In the genomic region with DNA sequence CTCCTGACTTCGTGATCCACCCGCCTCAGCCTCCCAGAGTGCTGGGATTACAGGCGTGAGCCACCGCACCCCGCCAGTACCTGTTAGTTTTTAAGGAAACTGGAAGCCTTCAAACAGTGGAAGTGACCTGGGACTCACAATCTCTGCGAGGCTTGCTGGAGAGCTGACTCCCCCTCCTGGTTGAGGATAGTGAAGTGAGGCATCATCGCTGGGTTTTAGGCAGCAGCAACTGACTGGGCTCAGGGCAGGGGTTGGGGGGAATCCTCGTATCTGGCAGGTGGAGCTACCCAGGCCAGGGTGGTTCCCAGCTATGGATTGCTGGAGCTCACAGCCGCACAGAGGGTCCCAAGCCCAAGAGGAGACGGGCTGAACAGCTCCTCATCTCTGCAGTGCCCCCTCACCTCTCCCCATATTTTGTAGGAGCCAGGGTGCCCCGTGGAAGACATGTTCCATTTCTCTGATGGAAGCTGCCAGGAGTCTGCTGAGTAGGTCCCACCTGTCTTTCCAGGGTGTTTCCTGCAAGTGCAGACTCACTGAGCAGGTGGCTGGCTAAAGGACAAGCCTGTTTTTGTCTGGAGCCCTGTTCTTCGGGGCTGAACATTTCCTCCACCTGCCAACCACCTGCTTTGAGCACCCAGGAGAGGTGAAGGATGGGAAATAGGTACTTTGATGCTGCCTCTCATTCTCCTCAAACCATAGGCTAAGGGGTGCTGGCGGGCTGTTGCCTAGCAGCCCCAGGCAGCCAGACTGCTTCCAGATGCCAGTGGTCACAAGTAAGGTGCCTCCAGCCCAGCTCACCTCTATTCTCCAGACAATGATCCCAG, we compare ENCODE assay signal across 11 cellular contexts. TPM values are rescaled to one million over a fixed set of nuclear protein-coding genes. Genes with fewer than 3 reads are reported as not detected.
DNase-seq lines count a peak whose midpoint lies in the region; ATAC-seq and TF ChIP-seq lines count a peak whose summit lies in the region.
"Had no signal": no experiment of that assay in that cellular context is flagged by ENCODE, and none has a peak within 500 bp of the region (broad histone marks: within the 10 kb centered on the region; RNA-seq: fewer than 3 reads in every experiment).

No MANE protein-coding gene starts in this region.

- WGBS in spleen, 5 donors, result 78 to 87% (median 86%) methylated on average over 10 to 13 of the region's 13 CpGs

- H3K36me3 ChIP-seq in left ventricle myocardium inferior (peaks cover 43% of the 10 kb centered on the region), right atrium auricular region (peaks cover 38% of the 10 kb centered on the region), spleen (peaks cover 0 to 50% (median 20%) of the 10 kb centered on the region in 6 donors)

- no peak for DNase-seq in left ventricle myocardium inferior
- no peak for DNase-seq in right atrium auricular region (ENCODE audit: low spot score)
- peak; percentile 89 for DNase-seq in NCI-H2171 treated with DMSO at 0.1 percent for 48 hours (lab: John Stamatoyannopoulos, UW)
- DNase-seq in coronary artery (ENCODE audit: low spot score), result peak; percentile 68
- peak; percentile 56 for DNase-seq in spleen
- DNase-seq in T-helper 9 cell, result no peak
- DNase-seq in NCI-H446 treated with DMSO at 0.1 percent for 48 hours (lab: John Stamatoyannopoulos, UW), result no peak
- DNase-seq: NCI-H1092 had no signal

- H3K27me3 ChIP-seq in left ventricle myocardium inferior (ENCODE audit: low read depth) (no peaks in the 10 kb centered on the region), right atrium auricular region (no peaks in the 10 kb centered on the region), spleen (replicated peaks in 1 of 7) (no peaks in the 10 kb centered on the region)
- H3K27me3 ChIP-seq: BLaER1 treated with 17β-estradiol and CSF1 and Interleukin-3, amounts not matched to agents 10 nM and 100 nM had no signal

- H3K4me3 ChIP-seq in left ventricle myocardium inferior (no peak overlapping the region), right atrium auricular region (no peak overlapping the region), coronary artery (no peak overlapping the region), spleen (no peak overlapping the region)
- H3K4me3 ChIP-seq: BLaER1 treated with 17β-estradiol and CSF1 and Interleukin-3, amounts not matched to agents 10 nM and 100 nM had no signal

- H3K4me1 ChIP-seq in left ventricle myocardium inferior, result peaks cover 59% of the 10 kb centered on the region
- H3K4me1 ChIP-seq in right atrium auricular region, result peaks cover 0 to 54% of the 10 kb centered on the region in 2 donors
- peaks cover 0 to 39% (median 15%) of the 10 kb centered on the region in 6 donors for H3K4me1 ChIP-seq in spleen

- TF ChIP-seq POLR2A in spleen (IDR thresholded peaks at IDR 0.05), result no peak

- H3K27ac ChIP-seq in left ventricle myocardium inferior (replicated peaks), result peak overlapping the region; percentile 79
- peak overlapping the region in 1 of 2 donors; percentile 74 for H3K27ac ChIP-seq in right atrium auricular region
- peak overlapping the region in 1 of 2 donors; percentile 64 for H3K27ac ChIP-seq in coronary artery
- H3K27ac ChIP-seq in spleen, result peak overlapping the region in 2 of 8 donors; percentile 5 to 18
- H3K27ac ChIP-seq: parathyroid adenoma had no signal

- TF ChIP-seq CTCF in left ventricle myocardium inferior (IDR thresholded peaks at IDR 0.05; ENCODE audit: borderline replicate concordance), result no peak
- TF ChIP-seq CTCF in right atrium auricular region (IDR thresholded peaks at IDR 0.05), result no peak
- no peak for TF ChIP-seq CTCF in coronary artery (IDR thresholded peaks at IDR 0.05)
- no peak for TF ChIP-seq CTCF in spleen (IDR thresholded peaks at IDR 0.05 in 8 of 11, conservative IDR thresholded peaks at IDR 0.05 in 3 of 11)

- intact Hi-C loops in left ventricle myocardium inferior (cut with micrococcal nuclease), result no loop called here
- intact Hi-C loops in spleen (cut with DNase I; ENCODE audit: low total_unique reads), result no loop called here

- no peaks in the 10 kb centered on the region for H3K9me3 ChIP-seq in left ventricle myocardium inferior (replicated peaks)
- no peaks in the 10 kb centered on the region for H3K9me3 ChIP-seq in right atrium auricular region
- no peaks in the 10 kb centered on the region for H3K9me3 ChIP-seq in spleen
- H3K9me3 ChIP-seq: BLaER1 treated with 17β-estradiol and CSF1 and Interleukin-3, amounts not matched to agents 10 nM and 100 nM had no signal

- no peak for ATAC-seq in GM19397 (IDR thresholded peaks at IDR 0.05; ENCODE audit: unreplicated experiment)

RNA-seq across cellular contexts. Expression of a gene that starts 3.1 kb away (rescaled TPM):
- total RNA-seq in left ventricle myocardium inferior (2.1 TPM), right atrium auricular region (1 to 10 TPM; 1.3 to 2.6 TPM), spleen (10 to 100 TPM in 1 of 7 donors, 1 to 10 TPM in 6; 4.8 to 18.6 (median 7.3) TPM)
- 1 to 10 TPM; 2.0 to 3.2 (median 2.8) TPM for polyA plus RNA-seq in spleen

RNA-seq across cellular contexts. Expression of a gene that starts 31.1 kb away (rescaled TPM):
- total RNA-seq in left ventricle myocardium inferior (82.6 TPM), right atrium auricular region (100 to 1,000 TPM in 1 of 2 donors, 10 to 100 TPM in 1; 67.6 to 105 TPM), spleen (100 to 1,000 TPM; 140 to 203 (median 181) TPM)
- polyA plus RNA-seq in spleen, result 10 to 100 TPM; 22.2 to 43.5 (median 23.8) TPM

RNA-seq across cellular contexts. Expression of a gene that starts 32.8 kb away (rescaled TPM):
- 53.7 TPM for total RNA-seq in left ventricle myocardium inferior
- 10 to 100 TPM; 20.0 to 23.2 TPM for total RNA-seq in right atrium auricular region
- total RNA-seq in spleen, result 10 to 100 TPM; 13.2 to 29.8 (median 16.3) TPM
- polyA plus RNA-seq in spleen, result 10 to 100 TPM; 20.7 to 38.2 (median 32.5) TPM

RNA-seq across cellular contexts. Expression of a gene that starts 43.0 kb away (rescaled TPM):
- total RNA-seq in left ventricle myocardium inferior (0.99 TPM), right atrium auricular region (1 to 10 TPM; 1.9 to 3.6 TPM), spleen (1 to 10 TPM; 3.0 to 9.5 (median 6.0) TPM)
- 1 to 10 TPM; 1.2 to 1.6 (median 1.4) TPM for polyA plus RNA-seq in spleen

RNA-seq across cellular contexts. Expression of a gene that starts 43.5 kb away (rescaled TPM):
- total RNA-seq in left ventricle myocardium inferior, result 6.8 TPM
- 1 to 10 TPM; 1.5 to 8.5 TPM for total RNA-seq in right atrium auricular region
- total RNA-seq in spleen, result 10 to 100 TPM in 3 of 7 donors, 1 to 10 TPM in 4; 4.9 to 22.0 (median 9.9) TPM
- 10 to 100 TPM; 15.8 to 20.7 (median 16.3) TPM for polyA plus RNA-seq in spleen

Comparison
In these comparisons a context has a peak if more than half of its experiments do, and no peak if none do; other contexts are left out.
1. DNase-seq: peak in NCI-H2171 treated with DMSO at 0.1 percent for 48 hours (single experiment), coronary artery (single experiment) and spleen (single experiment); none in left ventricle myocardium inferior (single experiment), right atrium auricular region (single experiment), T-helper 9 cell (single experiment) and NCI-H446 treated with DMSO at 0.1 percent for 48 hours (single experiment).